ENCODE assay signal across 24 cellular contexts in the genomic region with DNA sequence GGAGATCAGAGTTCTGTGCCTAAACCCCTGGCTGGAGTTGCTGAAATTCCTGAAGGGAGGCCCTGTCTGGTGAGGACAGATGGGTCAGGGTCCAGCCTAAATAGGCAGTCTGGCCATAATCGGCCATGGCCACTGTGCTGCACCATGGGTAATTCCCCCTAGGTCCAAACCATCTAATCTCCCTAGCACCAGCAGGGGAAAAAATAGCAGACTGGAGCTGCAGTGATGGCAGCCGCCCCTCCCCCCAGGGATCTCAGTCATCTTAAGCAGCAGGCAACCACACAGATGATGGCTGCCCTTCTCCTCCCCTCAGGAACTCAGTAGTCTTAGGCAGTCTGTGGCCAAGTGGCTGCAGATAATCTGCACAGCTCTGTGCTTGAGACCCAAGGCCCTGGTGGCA.
DNase-seq lines count a peak whose midpoint lies in the region; ATAC-seq and TF ChIP-seq lines count a peak whose summit lies in the region.
"Had no signal": no experiment of that assay in that cellular context is flagged by ENCODE, and none has a peak within 500 bp of the region (broad histone marks: within the 10 kb centered on the region; RNA-seq: fewer than 3 reads in every experiment).

No MANE protein-coding gene starts in this region.

- POLR2A ChIA-PET in GM10248 (lab: Yijun Ruan, JAX), result no interaction called here

- ATAC-seq in foreskin keratinocyte (peak; percentile 33), left ventricle myocardium superior (no peak), HG02840 (IDR thresholded peaks at IDR 0.05; ENCODE audit: low FRiP score, unreplicated experiment) (no peak)
- ATAC-seq: body of pancreas, gastrocnemius medialis, PC-3 had no signal

- no peak overlapping the region for H3K4me3 ChIP-seq in NB4 (ENCODE audit: low read depth, low read length)
- H3K4me3 ChIP-seq: body of pancreas, gastrocnemius medialis, GM23248, lung, thyroid gland had no signal

- H3K27ac ChIP-seq in foreskin keratinocyte, result no peak overlapping the region
- H3K27ac ChIP-seq: body of pancreas, gastrocnemius medialis, GM23248, thyroid gland had no signal

- DNase-seq in A172 (ENCODE audit: low spot score), result peak; percentile 4
- DNase-seq in ELF-1 (ENCODE audit: low read depth, low spot score), result peak; percentile 66
- DNase-seq in NB4 (ENCODE audit: low read depth), result peak; percentile 5
- no peak for DNase-seq in foreskin keratinocyte
- no peak for DNase-seq in GM10248 (ENCODE audit: extremely low spot score)
- DNase-seq in activated T-cell treated with anti-CD3 and anti-CD28 coated beads, Interleukin-2, amount 50 U/mL, for 24 hours, result no peak
- no peak for DNase-seq in left ventricle myocardium superior
- DNase-seq: activated CD4-positive, alpha-beta T cell treated with anti-CD3 and anti-CD28 coated beads for 4 hours; body of pancreas; cortex of kidney; gastrocnemius medialis; GM23248; naive B cell; NCI-H187; NCI-H446; PC-3; posterior cingulate gyrus; SK-N-SH; small intestine; T-helper 9 cell had no signal

- no peak for TF ChIP-seq POLR2A in NB4 (IDR thresholded peaks at IDR 0.05; ENCODE audit: extremely low read depth, insufficient read length)

- peaks cover 5% of the 10 kb centered on the region for H3K9me3 Mint-ChIP-seq in activated T-cell treated with anti-CD3 and anti-CD28 coated beads, Interleukin-2, amount 50 U/mL, for 24 hours
- H3K9me3 Mint-ChIP-seq: activated naive CD4-positive, alpha-beta T cell treated with anti-CD3 and anti-CD28 coated beads, Interleukin-2, amount 50 U/mL, for 24 hours had no signal

- H3K27me3 Mint-ChIP-seq in activated T-cell treated with anti-CD3 and anti-CD28 coated beads, Interleukin-2, amount 50 U/mL, for 24 hours, result no peaks in the 10 kb centered on the region
- H3K27me3 Mint-ChIP-seq: activated naive CD4-positive, alpha-beta T cell treated with anti-CD3 and anti-CD28 coated beads, Interleukin-2, amount 50 U/mL, for 24 hours had no signal

- H3K4me1 ChIP-seq in foreskin keratinocyte, result no peaks in the 10 kb centered on the region
- H3K4me1 ChIP-seq: body of pancreas, gastrocnemius medialis had no signal

- TF ChIP-seq CTCF in NB4 (IDR thresholded peaks at IDR 0.05; ENCODE audit: low read depth, low read length) (no peak), foreskin keratinocyte (conservative IDR thresholded peaks at IDR 0.05) (peak; percentile 3), GM10248 (IDR thresholded peaks at IDR 0.05; ENCODE audit: control extremely low read depth, extremely low read depth, low read depth, missing control alignments) (no peak)

- H3K27ac Mint-ChIP-seq in activated T-cell treated with anti-CD3 and anti-CD28 coated beads, Interleukin-2, amount 50 U/mL, for 24 hours, result no peak overlapping the region
- H3K27ac Mint-ChIP-seq: activated naive CD4-positive, alpha-beta T cell treated with anti-CD3 and anti-CD28 coated beads, Interleukin-2, amount 50 U/mL, for 24 hours; naive B cell had no signal

- H3K4me3 Mint-ChIP-seq in activated T-cell treated with anti-CD3 and anti-CD28 coated beads, Interleukin-2, amount 50 U/mL, for 24 hours, result no peak overlapping the region
- H3K4me3 Mint-ChIP-seq: activated naive CD4-positive, alpha-beta T cell treated with anti-CD3 and anti-CD28 coated beads, Interleukin-2, amount 50 U/mL, for 24 hours; naive B cell had no signal

- no peaks in the 10 kb centered on the region for H3K36me3 Mint-ChIP-seq in activated T-cell treated with anti-CD3 and anti-CD28 coated beads, Interleukin-2, amount 50 U/mL, for 24 hours (ENCODE audit: low read depth)
- H3K36me3 Mint-ChIP-seq: activated naive CD4-positive, alpha-beta T cell treated with anti-CD3 and anti-CD28 coated beads, Interleukin-2, amount 50 U/mL, for 24 hours; naive B cell had no signal

- peaks cover 2% of the 10 kb centered on the region for H3K4me1 Mint-ChIP-seq in activated T-cell treated with anti-CD3 and anti-CD28 coated beads, Interleukin-2, amount 50 U/mL, for 24 hours (ENCODE audit: low read depth)
- H3K4me1 Mint-ChIP-seq: activated naive CD4-positive, alpha-beta T cell treated with anti-CD3 and anti-CD28 coated beads, Interleukin-2, amount 50 U/mL, for 24 hours; naive B cell had no signal

- H3K27me3 ChIP-seq in foreskin keratinocyte, result peaks cover 37% of the 10 kb centered on the region
- H3K27me3 ChIP-seq: body of pancreas, gastrocnemius medialis, thyroid gland had no signal

- intact Hi-C loops in left ventricle myocardium superior (cut with micrococcal nuclease), result no loop called here

- CTCF ChIA-PET in GM10248 (lab: Yijun Ruan, JAX), result no interaction called here

Comparison
In these comparisons a context has a peak if more than half of its experiments do, and no peak if none do; other contexts are left out.
1. DNase-seq: peak in A172 (single experiment), ELF-1 (single experiment) and NB4 (single experiment); none in foreskin keratinocyte (0 of 2), GM10248 (single experiment), activated T-cell treated with anti-CD3 and anti-CD28 coated beads, Interleukin-2, amount 50 U/mL, for 24 hours (single experiment) and left ventricle myocardium superior (single experiment).